11 cellular contexts compared by ENCODE assay signal in the genomic region with DNA sequence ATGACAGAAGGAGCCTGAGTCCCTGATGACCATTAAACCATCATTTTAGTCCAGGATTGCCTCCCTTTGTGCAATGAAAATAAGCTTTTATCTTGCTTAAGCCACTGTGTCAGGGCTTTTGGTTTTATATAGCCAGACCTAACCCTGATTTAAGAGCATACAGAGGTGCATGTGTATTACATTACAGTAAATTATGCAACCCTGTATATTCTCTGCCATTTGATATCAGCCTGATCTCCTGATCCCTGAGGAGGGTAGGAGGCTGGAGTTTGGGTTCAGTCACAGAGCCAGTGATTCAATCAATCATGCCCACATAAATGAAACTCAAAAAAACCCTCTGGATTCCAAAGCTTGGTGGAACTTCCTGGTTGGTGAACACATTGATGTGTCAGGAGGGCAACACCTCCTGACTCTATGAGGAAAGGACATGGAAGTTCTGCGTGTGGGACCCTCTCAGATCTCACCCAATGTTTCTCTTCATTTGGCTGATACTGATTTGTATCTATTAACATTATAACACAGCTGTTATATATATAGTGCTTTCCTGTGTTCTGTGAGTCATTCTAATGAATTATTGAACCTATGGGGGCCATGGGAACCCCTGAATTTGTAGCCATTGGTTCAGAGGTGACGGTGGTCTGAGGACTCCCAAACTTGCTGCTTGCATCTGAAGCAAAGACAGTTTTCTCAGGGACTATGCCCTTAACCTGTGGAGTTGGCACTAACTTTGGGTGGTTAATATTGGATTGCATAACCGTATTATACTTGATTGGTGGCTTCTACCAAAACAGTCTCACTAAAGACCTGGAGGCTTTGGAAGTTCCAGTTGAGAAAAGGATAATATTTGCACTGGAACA.
"Had no signal": no experiment of that assay in that cellular context is flagged by ENCODE, and none has a peak within 500 bp of the region (broad histone marks: within the 10 kb centered on the region; RNA-seq: fewer than 3 reads in every experiment).

No MANE protein-coding gene starts in this region.

- H3K4me1 ChIP-seq: gastroesophageal sphincter, sigmoid colon, testis had no signal

- H3K27ac ChIP-seq: gastroesophageal sphincter, sigmoid colon, testis had no signal

- ATAC-seq: gastroesophageal sphincter; naive thymus-derived CD8-positive, alpha-beta T cell; WTC11 had no signal

- H3K36me3 ChIP-seq: gastroesophageal sphincter, sigmoid colon had no signal

- H3K4me3 ChIP-seq: gastroesophageal sphincter, sigmoid colon, testis had no signal

- DNase-seq: activated CD4-positive, alpha-beta T cell treated with anti-CD3 and anti-CD28 coated beads, Interleukin-2, amount 50 U/mL, for 1 hour; activated naive CD4-positive, alpha-beta T cell treated with anti-CD3 and anti-CD28 coated beads, Interleukin-2, amount 10 ng/mL, durations not matched to agents 7 days and 5 days; activated T-cell treated with anti-CD3 and anti-CD28 coated beads for 4 hours; effector CD4-positive, alpha-beta T cell; naive thymus-derived CD8-positive, alpha-beta T cell; sigmoid colon; SK-N-SH; stimulated activated CD4-positive, alpha-beta T cell treated with anti-CD3 and anti-CD28 coated beads, Interleukin-2, amount 100 ng/mL, for 48 hours; testis had no signal

- H3K27me3 ChIP-seq: gastroesophageal sphincter, sigmoid colon, testis had no signal

- H3K9me3 ChIP-seq: gastroesophageal sphincter, sigmoid colon, SK-N-SH, testis had no signal
